ENCODE assay signal across 13 cellular contexts in genomic region chr2:2793925-2794324, GRCh38.
DNase-seq lines count a peak whose midpoint lies in the region; ATAC-seq, FAIRE-seq and TF ChIP-seq lines count a peak whose summit lies in the region.
"Had no signal": no experiment of that assay in that cellular context is flagged by ENCODE, and none has a peak within 500 bp of the region (broad histone marks: within the 10 kb centered on the region; RNA-seq: fewer than 3 reads in every experiment).

No MANE protein-coding gene starts in this region.

- no peaks in the 10 kb centered on the region for H3K79me2 ChIP-seq in parathyroid adenoma

- H3K4me3 ChIP-seq in bronchial epithelial cell (ENCODE audit: low read depth, low read length) (no peak overlapping the region), parathyroid adenoma (ENCODE audit: low read depth, low read length) (no peak overlapping the region)
- H3K4me3 ChIP-seq: A549 had no signal

- no peaks in the 10 kb centered on the region for H3K36me3 ChIP-seq in bronchial epithelial cell (ENCODE audit: control insufficient read depth, insufficient read depth, low read length)
- H3K36me3 ChIP-seq in parathyroid adenoma (ENCODE audit: control insufficient read depth, insufficient read depth, low read length) = no peaks in the 10 kb centered on the region

- H3K9me3 ChIP-seq in parathyroid adenoma (ENCODE audit: control insufficient read depth, low read length) = no peaks in the 10 kb centered on the region
- H3K9me3 ChIP-seq: A549 had no signal

- H3K27ac ChIP-seq in parathyroid adenoma = peak overlapping the region; percentile 21
- H3K27ac ChIP-seq: A549, HL-60 had no signal

- H3K4me1 ChIP-seq in parathyroid adenoma = peaks cover 18% of the 10 kb centered on the region
- H3K4me1 ChIP-seq: A549 had no signal

- H3K4me3 Mint-ChIP-seq in activated CD8-positive, alpha-beta T cell treated with anti-CD3 and anti-CD28 coated beads, Interleukin-2, amount 10 ng/mL, durations not matched to agents 7 days and 5 days = no peak overlapping the region
- H3K4me3 Mint-ChIP-seq: HFFc6 had no signal

- CTCF ChIA-PET in activated CD8-positive, alpha-beta T cell treated with anti-CD3 and anti-CD28 coated beads, Interleukin-2, amount 10 ng/mL, durations not matched to agents 7 days and 5 days (lab: Charles Lee) = no interaction called here

- H3K36me3 Mint-ChIP-seq in activated CD8-positive, alpha-beta T cell treated with anti-CD3 and anti-CD28 coated beads, Interleukin-2, amount 10 ng/mL, durations not matched to agents 7 days and 5 days (ENCODE audit: low read depth) = no peaks in the 10 kb centered on the region

- no peak overlapping the region for H3K9ac ChIP-seq in parathyroid adenoma

- FAIRE-seq in bronchial epithelial cell (lab: Jason Lieb, UNC) = peak; percentile 23
- FAIRE-seq: A549 had no signal

- no peak overlapping the region for H3K27ac Mint-ChIP-seq in activated CD8-positive, alpha-beta T cell treated with anti-CD3 and anti-CD28 coated beads, Interleukin-2, amount 10 ng/mL, durations not matched to agents 7 days and 5 days
- H3K27ac Mint-ChIP-seq: HFFc6 had no signal

- TF ChIP-seq CTCF in bronchial epithelial cell (IDR thresholded peaks at IDR 0.05; ENCODE audit: insufficient read depth, low read length, severe bottlenecking) (no peak), parathyroid adenoma (IDR thresholded peaks at IDR 0.05) (no peak), omental fat pad (IDR thresholded peaks at IDR 0.05) (no peak)

- H2AFZ ChIP-seq in parathyroid adenoma = no peak overlapping the region

- no peaks in the 10 kb centered on the region for H3K27me3 Mint-ChIP-seq in activated CD8-positive, alpha-beta T cell treated with anti-CD3 and anti-CD28 coated beads, Interleukin-2, amount 10 ng/mL, durations not matched to agents 7 days and 5 days (ENCODE audit: low read depth)

- H3K4me2 ChIP-seq in parathyroid adenoma (ENCODE audit: low read length) = no peak overlapping the region
- H3K4me2 ChIP-seq: A549 had no signal

- no peak for DNase-seq in bronchial epithelial cell (ENCODE audit: low read depth)
- peak; percentile 21 for DNase-seq in left lobe of liver (ENCODE audit: low spot score)
- no peak for DNase-seq in activated CD8-positive, alpha-beta T cell treated with anti-CD3 and anti-CD28 coated beads, Interleukin-2, amount 10 ng/mL, durations not matched to agents 7 days and 5 days
- DNase-seq in activated effector memory CD4-positive, alpha-beta T cell treated with Interleukin-2 at 50 U/mL for 16 hours = no peak
- no peak for DNase-seq in omental fat pad (ENCODE audit: low spot score)
- DNase-seq: DMS53, GF-D8, HCEC 1CT, HFFc6 had no signal

- peak; percentile 25 for ATAC-seq in HG03469 (IDR thresholded peaks at IDR 0.05; ENCODE audit: unreplicated experiment)
- ATAC-seq in left lobe of liver = no peak
- no peak for ATAC-seq in activated CD8-positive, alpha-beta T cell treated with anti-CD3 and anti-CD28 coated beads, Interleukin-2, amount 10 ng/mL, durations not matched to agents 7 days and 5 days
- ATAC-seq in omental fat pad (ENCODE audit: low FRiP score) = no peak

- POLR2A ChIA-PET in activated CD8-positive, alpha-beta T cell treated with anti-CD3 and anti-CD28 coated beads, Interleukin-2, amount 10 ng/mL, durations not matched to agents 7 days and 5 days (lab: Charles Lee) = no interaction called here

- no peaks in the 10 kb centered on the region for H3K4me1 Mint-ChIP-seq in activated CD8-positive, alpha-beta T cell treated with anti-CD3 and anti-CD28 coated beads, Interleukin-2, amount 10 ng/mL, durations not matched to agents 7 days and 5 days (ENCODE audit: low read depth)

- H3K27me3 ChIP-seq in bronchial epithelial cell (ENCODE audit: control insufficient read depth, insufficient read depth, low read length) = no peaks in the 10 kb centered on the region
- no peaks in the 10 kb centered on the region for H3K27me3 ChIP-seq in parathyroid adenoma (ENCODE audit: control insufficient read depth, insufficient read depth, low read length)

- H3K9me3 Mint-ChIP-seq in activated CD8-positive, alpha-beta T cell treated with anti-CD3 and anti-CD28 coated beads, Interleukin-2, amount 10 ng/mL, durations not matched to agents 7 days and 5 days (ENCODE audit: insufficient read depth) = no peaks in the 10 kb centered on the region
